9 cellular contexts compared by ENCODE assay signal in the genomic region with DNA sequence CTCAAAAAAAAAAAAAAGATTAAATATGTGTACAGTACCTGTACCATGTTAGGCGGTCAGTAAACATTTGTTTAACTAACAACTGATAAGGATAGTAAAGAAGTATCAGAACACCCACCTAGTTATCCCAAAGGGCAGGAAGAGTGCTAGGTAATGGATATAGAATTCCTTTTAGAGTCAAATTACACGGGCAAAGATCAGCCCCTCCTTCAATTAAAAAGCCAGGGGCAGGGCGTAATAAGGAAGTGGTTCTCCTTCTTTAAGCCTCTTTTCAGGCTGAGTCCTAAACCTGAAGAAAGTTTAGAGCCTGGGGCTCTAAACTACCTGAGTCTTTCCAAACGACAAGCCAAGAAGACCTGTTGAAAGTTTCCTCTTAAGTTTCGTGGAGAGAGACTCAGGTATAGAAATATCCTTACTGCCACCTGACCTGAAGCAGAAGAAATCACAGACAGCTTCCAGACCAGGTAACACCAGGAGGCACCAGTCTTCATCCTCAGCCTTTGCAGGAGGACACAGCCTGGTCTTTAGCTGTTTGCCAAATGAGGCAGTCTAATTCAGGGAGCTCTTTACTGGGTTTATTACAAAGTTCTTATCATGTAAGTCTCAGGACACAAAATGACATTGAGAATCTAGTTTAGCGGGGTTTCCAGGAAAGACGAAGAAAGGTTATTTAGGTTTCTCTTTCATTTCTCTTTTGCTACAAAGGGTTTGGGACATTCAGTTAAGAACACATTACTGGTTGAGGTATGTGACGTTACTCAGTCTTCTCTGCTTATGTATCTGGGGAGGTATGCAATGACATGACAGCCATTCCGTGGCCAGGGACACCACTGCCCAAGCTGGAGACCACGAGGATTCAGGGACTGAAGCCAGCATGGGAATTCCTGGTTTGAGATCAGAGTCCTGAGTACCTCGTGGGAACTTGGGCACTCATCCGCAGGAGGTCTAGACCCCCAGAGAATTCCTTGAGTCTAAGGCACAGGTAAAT. TPM values are rescaled to one million over a fixed set of nuclear protein-coding genes. Genes with fewer than 3 reads are reported as not detected.
DNase-seq lines count a peak whose midpoint lies in the region; ATAC-seq, FAIRE-seq and TF ChIP-seq lines count a peak whose summit lies in the region.
"Had no signal": no experiment of that assay in that cellular context is flagged by ENCODE, and none has a peak within 500 bp of the region (broad histone marks: within the 10 kb centered on the region; RNA-seq: fewer than 3 reads in every experiment).

A gene with protein sequence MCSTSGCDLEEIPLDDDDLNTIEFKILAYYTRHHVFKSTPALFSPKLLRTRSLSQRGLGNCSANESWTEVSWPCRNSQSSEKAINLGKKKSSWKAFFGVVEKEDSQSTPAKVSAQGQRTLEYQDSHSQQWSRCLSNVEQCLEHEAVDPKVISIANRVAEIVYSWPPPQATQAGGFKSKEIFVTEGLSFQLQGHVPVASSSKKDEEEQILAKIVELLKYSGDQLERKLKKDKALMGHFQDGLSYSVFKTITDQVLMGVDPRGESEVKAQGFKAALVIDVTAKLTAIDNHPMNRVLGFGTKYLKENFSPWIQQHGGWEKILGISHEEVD (plus strand): TSS at position 266 of the 988 bp plus-strand sequence. CDS start 8,367 bp downstream, outside the sequence.

- TF ChIP-seq CTCF in 22Rv1 (IDR thresholded peaks at IDR 0.05) (peak; percentile 66), kidney (IDR thresholded peaks at IDR 0.05; ENCODE audit: borderline replicate concordance, extremely low read depth, insufficient read depth) (no peak), chondrocyte (IDR thresholded peaks at IDR 0.05) (no peak), foreskin fibroblast (IDR thresholded peaks at IDR 0.05; ENCODE audit: low read depth, low read length) (no peak), tibial artery (IDR thresholded peaks at IDR 0.05) (no peak)

- no peak within 1 kb of the TSS for H3K9ac ChIP-seq in kidney (ENCODE audit: low read length in 2 of 2)

- peaks cover 1% of the 10 kb centered on the region for H3K27me3 Mint-ChIP-seq in chondrocyte (ENCODE audit: low read depth)

- intact Hi-C loops in kidney (cut with DNase I) (no loop called here), tibial artery (cut with DNase I; ENCODE audit: low total_unique reads) (no loop called here)

- H3K9me3 ChIP-seq in kidney (ENCODE audit: control insufficient read depth in 1 of 2, low read length in 2 of 2) (no peaks in the 10 kb centered on the region), tibial artery (no peaks in the 10 kb centered on the region)

- FAIRE-seq in kidney (lab: Jason Lieb, UNC): no peak

- peaks cover 0 to 3% of the 10 kb centered on the region in 2 donors for H3K27me3 ChIP-seq in tibial artery

- H3K4me3 Mint-ChIP-seq in chondrocyte (ENCODE audit: unreplicated experiment): no peak within 1 kb of the TSS

- H3K4me1 ChIP-seq in kidney (ENCODE audit: control insufficient read depth in 1 of 2, insufficient read depth in 1 of 2, low read depth in 1 of 2, low read length in 2 of 2) (no peaks in the 10 kb centered on the region), tibial artery (peaks cover 0 to 6% (median 0%) of the 10 kb centered on the region in 4 donors)

- H3K9me3 Mint-ChIP-seq in chondrocyte (ENCODE audit: low read depth): no peaks in the 10 kb centered on the region

- H3K27ac ChIP-seq in 22Rv1 (peak within 1 kb of the TSS; percentile 84), kidney (ENCODE audit: low read depth in 2 of 2, low read length in 2 of 2) (no peak within 1 kb of the TSS), tibial artery (no peak within 1 kb of the TSS)

- ATAC-seq in GM19395 (IDR thresholded peaks at IDR 0.05; ENCODE audit: unreplicated experiment): peak; percentile 52

- H3K4me3 ChIP-seq in kidney (ENCODE audit: low read length in 2 of 2) (peak within 1 kb of the TSS; percentile 7 to 18), foreskin fibroblast (ENCODE audit: low read depth in 1 of 2, low read length in 2 of 2) (no peak within 1 kb of the TSS), tibial artery (no peak within 1 kb of the TSS)

- no peaks in the 10 kb centered on the region for H3K4me1 Mint-ChIP-seq in chondrocyte (ENCODE audit: low read depth)

- peaks cover 2% of the 10 kb centered on the region for H3K36me3 Mint-ChIP-seq in chondrocyte (ENCODE audit: low read depth)

- no peak within 1 kb of the TSS for H3K27ac Mint-ChIP-seq in chondrocyte (ENCODE audit: unreplicated experiment)

- DNase-seq in RPMI7951 (ENCODE audit: low read depth): peak; percentile 3
- DNase-seq in kidney: no peak
- DNase-seq in chondrocyte (ENCODE audit: low spot score): no peak
- no peak for DNase-seq in foreskin fibroblast
- no peak for DNase-seq in COLO668 (lab: John Stamatoyannopoulos, UW; ENCODE audit: unreplicated experiment)
- DNase-seq in tibial artery: no peak
- DNase-seq: erythroblast had no signal

- no peaks in the 10 kb centered on the region for H3K36me3 ChIP-seq in kidney (ENCODE audit: control insufficient read depth in 1 of 2, insufficient read depth in 2 of 2, low read length in 2 of 2)
- no peaks in the 10 kb centered on the region for H3K36me3 ChIP-seq in tibial artery

RNA-seq across cellular contexts. Expression of the gene that starts here (rescaled TPM):
- not detected in 2 replicates for total RNA-seq in RPMI7951 (2014; rRNA removed; shearing (Covaris generic))
- 2.7 TPM for total RNA-seq in kidney
- polyA plus RNA-seq in kidney (ENCODE audit: insufficient read depth, low read depth, low replicate concordance): 2.2 TPM
- total RNA-seq in chondrocyte: not detected in 3 replicates

Comparison
In these comparisons a context has a peak if more than half of its experiments do, and no peak if none do; other contexts are left out.
1. Peak in DNase-seq in RPMI7951; RNA of the gene not detected or under 1 TPM.
2. H3K4me3 ChIP-seq: peak in kidney (2 of 2); none in foreskin fibroblast (0 of 2) and tibial artery (0 of 2).